Comparison of ENCODE assay signal across 8 cellular contexts in the genomic region with DNA sequence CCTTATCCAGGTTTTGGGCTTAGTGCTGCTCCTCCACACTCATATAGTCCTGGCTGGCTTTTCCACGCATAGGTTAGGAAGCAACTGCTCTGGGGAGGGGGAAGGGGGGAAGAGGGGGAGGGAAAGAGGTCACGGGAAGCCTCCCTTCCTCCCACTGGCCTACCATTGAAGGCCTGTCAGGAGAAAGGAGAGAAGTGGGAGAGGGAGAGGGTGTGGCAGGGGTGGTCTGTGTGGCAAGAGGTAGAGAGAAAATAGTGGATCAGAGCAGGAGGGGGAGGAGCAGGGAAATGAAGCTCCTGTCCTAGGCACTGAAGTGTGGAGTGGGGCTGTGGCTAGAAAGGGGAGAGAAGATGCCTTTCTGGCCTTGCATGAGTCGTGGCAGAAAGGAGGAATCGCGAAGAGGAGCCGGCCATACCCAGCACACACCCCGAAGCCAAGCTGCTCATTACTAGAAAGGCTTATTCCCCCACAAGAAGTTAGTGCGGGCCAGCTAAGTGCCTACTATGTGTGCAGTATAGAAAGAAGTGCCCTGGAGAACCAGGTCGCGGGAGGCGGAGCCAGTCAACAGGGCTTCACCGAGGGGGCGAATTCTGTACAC. TPM values are rescaled to one million over a fixed set of nuclear protein-coding genes. Genes with fewer than 3 reads are reported as not detected.
DNase-seq lines count a peak whose midpoint lies in the region; ATAC-seq and TF ChIP-seq lines count a peak whose summit lies in the region.

No MANE protein-coding gene starts in this region.

- no peak overlapping the region for H2AFZ ChIP-seq in H9 (ENCODE audit: low read length)

- no peak for TF ChIP-seq CTCF in 22Rv1 (IDR thresholded peaks at IDR 0.05)
- no peak for TF ChIP-seq CTCF in H9 (conservative IDR thresholded peaks at IDR 0.05)
- no peak for TF ChIP-seq CTCF in liver (IDR thresholded peaks at IDR 0.05; ENCODE audit: low read depth, low read length, missing input control)

- peaks cover 40 to 45% of the 10 kb centered on the region in 2 experiments for H3K4me1 Mint-ChIP-seq in H9
- H3K4me1 Mint-ChIP-seq in activated naive CD8-positive, alpha-beta T cell (ENCODE audit: low read depth) = peaks cover 29% of the 10 kb centered on the region

- H2BK12ac ChIP-seq in H9 (ENCODE audit: insufficient read length, low read depth, low read length) = no peak overlapping the region

- H3K4ac ChIP-seq in H9 (ENCODE audit: low read depth, low read length) = no peak overlapping the region

- H3K27me3 ChIP-seq in H9 (ENCODE audit: insufficient read depth, low read length) (peaks cover 3% of the 10 kb centered on the region; the same call in 1 of the 2 replicates), liver (ENCODE audit: control insufficient read depth in 4 of 4, insufficient read depth in 4 of 4, low read length in 3 of 4) (no peaks in the 10 kb centered on the region), aorta (ENCODE audit: control insufficient read depth in 1 of 2, insufficient read depth in 2 of 2, low read length in 1 of 2) (no peaks in the 10 kb centered on the region)

- H3K18ac ChIP-seq in H9 (ENCODE audit: insufficient read length, low read depth, low read length) = no peak overlapping the region

- ATAC-seq in aorta (ENCODE audit: low FRiP score) = peak; percentile 1

- peak overlapping the region; percentile 93 to 94 for H3K4me3 Mint-ChIP-seq in H9
- peak overlapping the region; percentile 90 for H3K4me3 Mint-ChIP-seq in activated naive CD8-positive, alpha-beta T cell

- H3K14ac ChIP-seq in H9 (ENCODE audit: insufficient read depth, low read length) = no peak overlapping the region

- no peak overlapping the region for H2AK5ac ChIP-seq in H9 (ENCODE audit: insufficient read length, low read length)

- H3K27me3 Mint-ChIP-seq in H9 (ENCODE audit: low read depth) = peaks cover 11% of the 10 kb centered on the region
- H3K27me3 Mint-ChIP-seq in activated naive CD8-positive, alpha-beta T cell = no peaks in the 10 kb centered on the region

- no CpG with 5 or more reads among the region's 13 CpGs for WGBS in H9 (ENCODE audit: extremely low coverage, insufficient read length, low lambda C conversion rate)
- 46% methylated on average over 13 of the region's 13 CpGs for WGBS in liver
- WGBS in aorta, 2 donors = 18 to 28% methylated on average over 13 of the region's 13 CpGs

- peaks cover 0 to 11% (median 11%) of the 10 kb centered on the region in 3 experiments; a peak in 6 of 7 replicates for H3K36me3 Mint-ChIP-seq in H9 (ENCODE audit: insufficient read depth in 1 of 3, low read depth in 3 of 3)
- no peaks in the 10 kb centered on the region for H3K36me3 Mint-ChIP-seq in activated naive CD8-positive, alpha-beta T cell

- H2BK15ac ChIP-seq in H9 (ENCODE audit: low read depth, low read length) = no peak overlapping the region

- H2BK5ac ChIP-seq in H9 (ENCODE audit: insufficient read length, low read length) = peak overlapping the region; percentile 3

- no peak overlapping the region for H3T11ph ChIP-seq in H9 (ENCODE audit: low read length)

- peak overlapping the region; percentile 78 for H3K27ac ChIP-seq in 22Rv1
- no peak overlapping the region for H3K27ac ChIP-seq in H9 (ENCODE audit: insufficient read length, low read depth, low read length)
- H3K27ac ChIP-seq in liver (ENCODE audit: low read depth in 1 of 2, low read length in 2 of 2) = peak overlapping the region in 1 of 2 donors; percentile 50
- peak overlapping the region in 1 of 2 donors; percentile 26 for H3K27ac ChIP-seq in aorta (ENCODE audit: low read depth in 1 of 2, low read length in 2 of 2)

- H3K4me1 ChIP-seq in H9 (ENCODE audit: insufficient read depth, low read length) (peaks cover 8% of the 10 kb centered on the region), liver (ENCODE audit: control insufficient read depth in 4 of 4, insufficient read depth in 4 of 4, low read length in 3 of 4) (peaks cover 0 to 8% (median 5%) of the 10 kb centered on the region in 4 donors), aorta (ENCODE audit: control insufficient read depth in 1 of 2, insufficient read depth in 2 of 2, low read length in 2 of 2) (no peaks in the 10 kb centered on the region)

- H3K56ac ChIP-seq in H9 (ENCODE audit: insufficient read length, low read depth, low read length) = no peak overlapping the region

- H3K9me3 ChIP-seq in H9 (ENCODE audit: control insufficient read depth, low read depth, low read length) (no peaks in the 10 kb centered on the region), liver (ENCODE audit: control insufficient read depth in 4 of 4, low read length in 3 of 4) (no peaks in the 10 kb centered on the region), aorta (ENCODE audit: control insufficient read depth, low read length) (no peaks in the 10 kb centered on the region)

- no peak for DNase-seq in H9
- DNase-seq in aorta = no peak
- no peak for DNase-seq in occipital lobe (lab: John Stamatoyannopoulos, UW)
- DNase-seq in NCI-H1105 treated with DMSO at 0.1 percent for 48 hours (lab: John Stamatoyannopoulos, UW) = no peak
- DNase-seq in kidney tubule cell (ENCODE audit: low spot score) = no peak

- intact Hi-C loops in aorta (cut with DNase I) = loop anchor here (10.0 kb wide), 2 partner anchors 143 to 413 kb away; no protein-coding TSS in a partner anchor

- H2BK120ac ChIP-seq in H9 (ENCODE audit: low read depth, low read length, poor library complexity, severe bottlenecking) = no peak overlapping the region

- H3K23ac ChIP-seq in H9 (ENCODE audit: insufficient read length, low read depth, low read length) = no peak overlapping the region

- H4K8ac ChIP-seq in H9 (replicated peaks; ENCODE audit: insufficient read length, low read depth, low read length) = no peak overlapping the region

- peak overlapping the region; percentile 65 for H3K4me2 ChIP-seq in H9 (ENCODE audit: insufficient read depth, insufficient read length, low read length)

- H4K91ac ChIP-seq in H9 (ENCODE audit: insufficient read length, low read depth, low read length) = no peak overlapping the region

- H4K5ac ChIP-seq in H9 (ENCODE audit: insufficient read length, low read depth, low read length) = no peak overlapping the region

- H4K20me1 ChIP-seq in H9 (ENCODE audit: control insufficient read depth, insufficient read depth, insufficient read length) = no peaks in the 10 kb centered on the region

- H3K79me1 ChIP-seq in H9 (ENCODE audit: insufficient read depth, low read depth, low read length, poor library complexity, severe bottlenecking) = peaks cover 4% of the 10 kb centered on the region

- H3K27ac Mint-ChIP-seq in H9 = peak overlapping the region; percentile 80 to 97 (median 85); a peak in 5 of 7 replicates
- peak overlapping the region; percentile 89 for H3K27ac Mint-ChIP-seq in activated naive CD8-positive, alpha-beta T cell

- H3K4me3 ChIP-seq in liver (ENCODE audit: low read depth in 1 of 3, low read length in 3 of 3) = peak overlapping the region; percentile 54 to 71 (median 66)
- no peak overlapping the region for H3K4me3 ChIP-seq in aorta (ENCODE audit: low read length in 2 of 2)

- TF ChIP-seq RAD21 in liver (IDR thresholded peaks at IDR 0.05) = no peak

- no peaks in the 10 kb centered on the region for H3K36me3 ChIP-seq in liver (ENCODE audit: control insufficient read depth in 4 of 4, insufficient read depth in 3 of 4, low read depth in 1 of 4, low read length in 3 of 4)
- H3K36me3 ChIP-seq in aorta (ENCODE audit: control insufficient read depth in 1 of 2, insufficient read depth in 2 of 2, low read length in 1 of 2) = no peaks in the 10 kb centered on the region

- peaks cover 17% of the 10 kb centered on the region for H3K23me2 ChIP-seq in H9 (ENCODE audit: insufficient read length, low read depth, low read length, poor library complexity, severe bottlenecking)

- H3K79me2 ChIP-seq in H9 (ENCODE audit: insufficient read depth, low read length) = no peaks in the 10 kb centered on the region

- H2BK20ac ChIP-seq in H9 (ENCODE audit: low read depth, low read length, poor library complexity, severe bottlenecking) = no peak overlapping the region

- no peaks in the 10 kb centered on the region for H3K9me3 Mint-ChIP-seq in H9
- H3K9me3 Mint-ChIP-seq in activated naive CD8-positive, alpha-beta T cell (ENCODE audit: low read depth) = no peaks in the 10 kb centered on the region

- no peak overlapping the region for H3K9ac ChIP-seq in H9 (ENCODE audit: extremely low read depth, insufficient read length, low read length)
- no peak overlapping the region for H3K9ac ChIP-seq in liver (ENCODE audit: low read depth in 1 of 2, low read length in 2 of 2)

TF ChIP-seq in liver, 16 proteins besides CTCF, POLR2A, EP300 and RAD21 (continues in another document):
- no peak for TF ChIP-seq TAF1 (conservative IDR thresholded peaks at IDR 0.05)
- TF ChIP-seq, protein P1, sequence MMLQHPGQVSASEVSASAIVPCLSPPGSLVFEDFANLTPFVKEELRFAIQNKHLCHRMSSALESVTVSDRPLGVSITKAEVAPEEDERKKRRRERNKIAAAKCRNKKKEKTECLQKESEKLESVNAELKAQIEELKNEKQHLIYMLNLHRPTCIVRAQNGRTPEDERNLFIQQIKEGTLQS (IDR thresholded peaks at IDR 0.05) = no peak
- no peak for TF ChIP-seq SP1 (IDR thresholded peaks at IDR 0.05)
- no peak for TF ChIP-seq JUND (IDR thresholded peaks at IDR 0.05)
- TF ChIP-seq, protein P2, sequence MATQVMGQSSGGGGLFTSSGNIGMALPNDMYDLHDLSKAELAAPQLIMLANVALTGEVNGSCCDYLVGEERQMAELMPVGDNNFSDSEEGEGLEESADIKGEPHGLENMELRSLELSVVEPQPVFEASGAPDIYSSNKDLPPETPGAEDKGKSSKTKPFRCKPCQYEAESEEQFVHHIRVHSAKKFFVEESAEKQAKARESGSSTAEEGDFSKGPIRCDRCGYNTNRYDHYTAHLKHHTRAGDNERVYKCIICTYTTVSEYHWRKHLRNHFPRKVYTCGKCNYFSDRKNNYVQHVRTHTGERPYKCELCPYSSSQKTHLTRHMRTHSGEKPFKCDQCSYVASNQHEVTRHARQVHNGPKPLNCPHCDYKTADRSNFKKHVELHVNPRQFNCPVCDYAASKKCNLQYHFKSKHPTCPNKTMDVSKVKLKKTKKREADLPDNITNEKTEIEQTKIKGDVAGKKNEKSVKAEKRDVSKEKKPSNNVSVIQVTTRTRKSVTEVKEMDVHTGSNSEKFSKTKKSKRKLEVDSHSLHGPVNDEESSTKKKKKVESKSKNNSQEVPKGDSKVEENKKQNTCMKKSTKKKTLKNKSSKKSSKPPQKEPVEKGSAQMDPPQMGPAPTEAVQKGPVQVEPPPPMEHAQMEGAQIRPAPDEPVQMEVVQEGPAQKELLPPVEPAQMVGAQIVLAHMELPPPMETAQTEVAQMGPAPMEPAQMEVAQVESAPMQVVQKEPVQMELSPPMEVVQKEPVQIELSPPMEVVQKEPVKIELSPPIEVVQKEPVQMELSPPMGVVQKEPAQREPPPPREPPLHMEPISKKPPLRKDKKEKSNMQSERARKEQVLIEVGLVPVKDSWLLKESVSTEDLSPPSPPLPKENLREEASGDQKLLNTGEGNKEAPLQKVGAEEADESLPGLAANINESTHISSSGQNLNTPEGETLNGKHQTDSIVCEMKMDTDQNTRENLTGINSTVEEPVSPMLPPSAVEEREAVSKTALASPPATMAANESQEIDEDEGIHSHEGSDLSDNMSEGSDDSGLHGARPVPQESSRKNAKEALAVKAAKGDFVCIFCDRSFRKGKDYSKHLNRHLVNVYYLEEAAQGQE (IDR thresholded peaks at IDR 0.05) = no peak

RNA-seq across cellular contexts. Expression of a gene that starts 1.1 kb away (rescaled TPM):
- total RNA-seq in H9 (2021) (30.4 and 31.2 TPM in 2 replicates), liver (1 to 10 TPM; 4.1 to 8.5 TPM), aorta (10 to 100 TPM; 13.5 to 18.3 TPM), occipital lobe (11.7 TPM)
- polyA plus RNA-seq in liver (1 to 10 TPM in 1 of 2 donors, under 1 TPM in 1; 0.40 to 1.8 TPM), aorta (1 to 10 TPM; 7.8 to 8.9 TPM)

Comparison
In these comparisons a context has a peak if more than half of its experiments do, and no peak if none do; other contexts are left out.
1. H3K4me3 ChIP-seq: peak in liver (3 of 3); none in aorta (0 of 2).